Comparison of ENCODE assay signal across 31 cellular contexts in genomic region chr5:72662936-72663335, GRCh38.
"Had no signal": no experiment of that assay in that cellular context is flagged by ENCODE, and none has a peak within 500 bp of the region (broad histone marks: within the 10 kb centered on the region; RNA-seq: fewer than 3 reads in every experiment).

No MANE protein-coding gene starts in this region.

- FAIRE-seq: keratinocyte had no signal

- DNase-seq: colonic mucosa; effector CD8-positive, alpha-beta T cell; endodermal cell; foreskin keratinocyte; glutamatergic neuron; heart right ventricle; hippocampal formation; left ventricle myocardium superior; midbrain; naive thymus-derived CD4-positive, alpha-beta T cell; occipital lobe; ovary; posterior cingulate gyrus; psoas muscle; right cardiac atrium; spleen; stimulated activated CD4-positive, alpha-beta T cell treated with anti-CD3 and anti-CD28 coated beads, Interleukin-4, amount 100 ng/mL, for 4 hours; stimulated activated naive B cell treated with anti-CD40 and anti-IgM and Interleukin-4, amounts not matched to agents 10 μg/mL and 1 μg/mL and 100 μg/mL, for 72 hours; upper lobe of right lung; uterus had no signal

- H3K36me3 ChIP-seq: colonic mucosa, esophagus muscularis mucosa, heart right ventricle, ovary, spleen, thoracic aorta, tibial nerve, upper lobe of right lung, uterus had no signal

- H3K9me3 ChIP-seq: colonic mucosa, esophagus muscularis mucosa, heart right ventricle, ovary, psoas muscle, spleen, thoracic aorta, tibial nerve, upper lobe of right lung, uterus had no signal

- H3K4me3 ChIP-seq: colonic mucosa, esophagus muscularis mucosa, heart right ventricle, lung, ovary, psoas muscle, skin epidermis, spleen, thoracic aorta, tibial nerve, upper lobe of right lung, uterus had no signal

- H3K4me3 Mint-ChIP-seq: dendritic cell treated with granulocyte-macrophage colony-stimulating factor and Interleukin-4, amounts not matched to agents 40 ng/mL and 50 ng/mL, for 4 days; endodermal cell; memory B cell; naive thymus-derived CD4-positive, alpha-beta T cell; nephron; stimulated activated naive B cell treated with anti-CD40 and anti-IgM and Interleukin-4, amounts not matched to agents 10 μg/mL and 1 μg/mL and 100 μg/mL, for 72 hours; stimulated activated naive CD8-positive, alpha-beta T cell treated with anti-CD3 and anti-CD28 coated beads, Interleukin-15, Interleukin-2, amounts not matched to agents 100 ng/mL and 50 ng/mL, for 24 hours had no signal

- H3K36me3 Mint-ChIP-seq: memory B cell; naive thymus-derived CD4-positive, alpha-beta T cell; stimulated activated naive B cell treated with anti-CD40 and anti-IgM and Interleukin-4, amounts not matched to agents 10 μg/mL and 1 μg/mL and 100 μg/mL, for 72 hours had no signal

- ATAC-seq: foreskin keratinocyte; heart right ventricle; left ventricle myocardium superior; naive thymus-derived CD4-positive, alpha-beta T cell; right cardiac atrium; stimulated activated naive B cell treated with anti-CD40 and anti-IgM and Interleukin-4, amounts not matched to agents 10 μg/mL and 1 μg/mL and 100 μg/mL, for 72 hours; upper lobe of right lung had no signal

- H3K4me1 Mint-ChIP-seq: memory B cell; naive thymus-derived CD4-positive, alpha-beta T cell; stimulated activated naive B cell treated with anti-CD40 and anti-IgM and Interleukin-4, amounts not matched to agents 10 μg/mL and 1 μg/mL and 100 μg/mL, for 72 hours had no signal

- H3K27ac Mint-ChIP-seq: dendritic cell treated with granulocyte-macrophage colony-stimulating factor and Interleukin-4, amounts not matched to agents 40 ng/mL and 50 ng/mL, for 4 days; endodermal cell; memory B cell; naive thymus-derived CD4-positive, alpha-beta T cell; nephron; stimulated activated naive B cell treated with anti-CD40 and anti-IgM and Interleukin-4, amounts not matched to agents 10 μg/mL and 1 μg/mL and 100 μg/mL, for 72 hours; stimulated activated naive CD8-positive, alpha-beta T cell treated with anti-CD3 and anti-CD28 coated beads, Interleukin-15, Interleukin-2, amounts not matched to agents 100 ng/mL and 50 ng/mL, for 24 hours had no signal

- H3K27ac ChIP-seq: colonic mucosa, epithelial cell of prostate, esophagus muscularis mucosa, foreskin keratinocyte, heart right ventricle, ovary, psoas muscle, skin epidermis, spleen, thoracic aorta, tibial nerve, upper lobe of right lung, uterus had no signal

- H3K9me3 Mint-ChIP-seq: dendritic cell treated with granulocyte-macrophage colony-stimulating factor and Interleukin-4, amounts not matched to agents 40 ng/mL and 50 ng/mL, for 4 days; endodermal cell; memory B cell; naive thymus-derived CD4-positive, alpha-beta T cell; nephron; stimulated activated naive B cell treated with anti-CD40 and anti-IgM and Interleukin-4, amounts not matched to agents 10 μg/mL and 1 μg/mL and 100 μg/mL, for 72 hours; stimulated activated naive CD8-positive, alpha-beta T cell treated with anti-CD3 and anti-CD28 coated beads, Interleukin-15, Interleukin-2, amounts not matched to agents 100 ng/mL and 50 ng/mL, for 24 hours had no signal

- H3K27me3 ChIP-seq: colonic mucosa, esophagus muscularis mucosa, ovary, tibial nerve, upper lobe of right lung, uterus had no signal

- H3K4me1 ChIP-seq: colonic mucosa, heart right ventricle, spleen, tibial nerve, upper lobe of right lung, uterus had no signal
